8 cellular contexts compared by ENCODE assay signal in the genomic region with DNA sequence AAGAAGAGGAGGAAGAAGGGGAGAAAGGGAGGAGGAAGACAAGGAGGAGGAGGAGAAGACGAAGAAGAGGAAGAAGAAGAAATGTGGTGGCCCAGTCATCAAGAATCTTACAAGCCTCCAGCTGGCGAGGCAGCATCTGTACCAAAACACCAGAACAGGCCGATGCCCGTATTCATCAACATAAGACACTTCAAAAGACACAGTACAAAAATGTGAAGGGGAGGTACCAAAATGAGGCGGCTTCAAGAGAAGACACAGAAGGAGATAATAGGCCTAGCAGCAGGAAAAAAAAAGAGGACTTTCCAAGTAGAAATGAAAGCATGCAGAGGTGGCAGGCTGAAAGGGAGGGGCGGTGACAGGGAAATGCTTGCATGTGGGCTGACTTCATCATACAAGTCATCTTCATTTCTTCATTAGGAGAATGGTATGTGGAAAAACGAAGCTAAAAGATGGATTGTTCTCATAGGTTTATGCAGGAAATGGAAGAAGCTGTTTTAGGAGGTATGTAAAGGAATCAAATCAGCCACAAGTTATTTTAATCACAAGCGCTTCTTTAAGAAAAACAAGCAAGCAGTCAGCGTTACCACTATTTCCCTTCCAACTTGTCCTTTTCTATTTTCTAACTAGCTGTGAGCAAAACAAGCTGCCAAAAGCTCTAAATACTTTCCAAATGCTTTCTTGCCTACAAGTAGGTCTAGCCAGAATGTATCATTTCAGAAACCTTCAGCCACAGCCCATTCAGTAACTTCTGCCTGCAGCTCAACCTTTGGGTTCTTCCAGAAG.
DNase-seq lines count a peak whose midpoint lies in the region; ATAC-seq and TF ChIP-seq lines count a peak whose summit lies in the region.

No MANE protein-coding gene starts in this region.

- no peaks in the 10 kb centered on the region for H3K27me3 ChIP-seq in sigmoid colon

- intact Hi-C loops in sigmoid colon (cut with DNase I): no loop called here

- TF ChIP-seq CTCF in GM13977 (IDR thresholded peaks at IDR 0.05; ENCODE audit: extremely low read depth, insufficient read depth, missing control alignments) (no peak), fibroblast of villous mesenchyme (IDR thresholded peaks at IDR 0.05; ENCODE audit: insufficient read depth, low read depth, low read length) (no peak), sigmoid colon (IDR thresholded peaks at IDR 0.05) (peak in 1 of 4 experiments; percentile 6)

- H3K4me3 ChIP-seq in fibroblast of villous mesenchyme (ENCODE audit: low read depth, low read length) (no peak overlapping the region), sigmoid colon (peak overlapping the region in 3 of 4 donors; percentile 2 to 27 (median 4))

- ATAC-seq in GM18861 (IDR thresholded peaks at IDR 0.05; ENCODE audit: unreplicated experiment): no peak

- WGBS in sigmoid colon, 2 donors: 35 to 77% methylated on average over 9 of the region's 9 CpGs

- no peak for TF ChIP-seq POLR2A in sigmoid colon (IDR thresholded peaks at IDR 0.05)

- no peak for TF ChIP-seq EP300 in sigmoid colon (IDR thresholded peaks at IDR 0.05)

- peaks cover 0 to 24% (median 22%) of the 10 kb centered on the region in 4 donors for H3K4me1 ChIP-seq in sigmoid colon

- H3K36me3 ChIP-seq in sigmoid colon: peaks cover 0 to 11% (median 3%) of the 10 kb centered on the region in 4 donors

- in situ Hi-C loops in GM13977 (cut with MboI; ENCODE audit: low pct_unique_long_range_greater_than_20kb, low sequenced_read_pairs, unreplicated experiment): no loop called here

- peak overlapping the region; percentile 61 to 80 (median 76) for H3K27ac ChIP-seq in sigmoid colon

- DNase-seq in GM13977 (ENCODE audit: low spot score) (peak; percentile 65), fibroblast of villous mesenchyme (ENCODE audit: low read depth) (peak; percentile 80), sigmoid colon (peak; percentile 77), islet precursor cell (no peak), NCI-H69 (lab: John Stamatoyannopoulos, UW) (no peak), HuH-7.5 (ENCODE audit: low spot score) (no peak)
- DNase-seq in activated T-cell treated with anti-CD3 and anti-CD28 coated beads, Interleukin-2, amount 50 U/mL, for 1 hour: peak; percentile 42

- H3K9me3 ChIP-seq in sigmoid colon: no peaks in the 10 kb centered on the region

Comparison
In these comparisons a context has a peak if more than half of its experiments do, and no peak if none do; other contexts are left out.
1. DNase-seq: peak in GM13977 (single experiment), activated T-cell treated with anti-CD3 and anti-CD28 coated beads, Interleukin-2, amount 50 U/mL, for 1 hour (single experiment), fibroblast of villous mesenchyme (single experiment) and sigmoid colon (single experiment); none in islet precursor cell (single experiment), NCI-H69 (single experiment) and HuH-7.5 (single experiment).